ENCODE assay signal across 1 cellular context in genomic region chr15:90711418-90711824, GRCh38.
TF ChIP-seq lines count a peak whose summit lies in the region.

No MANE protein-coding gene starts in this region.

TF ChIP-seq in GM12878, 131 proteins besides CTCF, POLR2A, EP300 and RAD21 (continued from another document):
- TF ChIP-seq ASH2L (IDR thresholded peaks at IDR 0.05; ENCODE audit: borderline replicate concordance, low read depth) (no peak), HDGF (IDR thresholded peaks at IDR 0.05) (peak; percentile 69; the same call in 1 of the 2 replicates), SMAD1 (IDR thresholded peaks at IDR 0.05; ENCODE audit: low read depth, partially characterized antibody) (peak; percentile 29), ZNF384 (IDR thresholded peaks at IDR 0.05; ENCODE audit: borderline replicate concordance, low read depth, low read length) (peak; percentile 59; the same call in 1 of the 2 replicates), ZNF687 (IDR thresholded peaks at IDR 0.05) (0 out of 2 replicates have a peak, but pooled peaks have one; percentile 43), NBN (IDR thresholded peaks at IDR 0.05) (peak; percentile 76), RAD51 (IDR thresholded peaks at IDR 0.05) (peak; percentile 77), CHD4 (IDR thresholded peaks at IDR 0.05) (no peak), E2F8 (IDR thresholded peaks at IDR 0.05; ENCODE audit: low read depth, partially characterized antibody) (peak; percentile 60), E2F4 (IDR thresholded peaks at IDR 0.05; ENCODE audit: low read depth, low read length) (no peak), BHLHE40 (IDR thresholded peaks at IDR 0.05; ENCODE audit: borderline replicate concordance in 1 of 2, low read depth in 2 of 2, low read length in 1 of 2) (peak; percentile 90), ATF7 (IDR thresholded peaks at IDR 0.05; ENCODE audit: low read depth) (peak; percentile 57; the same call in 1 of the 2 replicates), MTA2 (IDR thresholded peaks at IDR 0.05; ENCODE audit: low read depth) (peak; percentile 77; the same call in 1 of the 2 replicates), MEF2B (IDR thresholded peaks at IDR 0.05; ENCODE audit: partially characterized antibody, poor library complexity, severe bottlenecking) (peak; percentile 78), HCFC1 (IDR thresholded peaks at IDR 0.05; ENCODE audit: low read length) (no peak)
- TF ChIP-seq, protein P1, sequence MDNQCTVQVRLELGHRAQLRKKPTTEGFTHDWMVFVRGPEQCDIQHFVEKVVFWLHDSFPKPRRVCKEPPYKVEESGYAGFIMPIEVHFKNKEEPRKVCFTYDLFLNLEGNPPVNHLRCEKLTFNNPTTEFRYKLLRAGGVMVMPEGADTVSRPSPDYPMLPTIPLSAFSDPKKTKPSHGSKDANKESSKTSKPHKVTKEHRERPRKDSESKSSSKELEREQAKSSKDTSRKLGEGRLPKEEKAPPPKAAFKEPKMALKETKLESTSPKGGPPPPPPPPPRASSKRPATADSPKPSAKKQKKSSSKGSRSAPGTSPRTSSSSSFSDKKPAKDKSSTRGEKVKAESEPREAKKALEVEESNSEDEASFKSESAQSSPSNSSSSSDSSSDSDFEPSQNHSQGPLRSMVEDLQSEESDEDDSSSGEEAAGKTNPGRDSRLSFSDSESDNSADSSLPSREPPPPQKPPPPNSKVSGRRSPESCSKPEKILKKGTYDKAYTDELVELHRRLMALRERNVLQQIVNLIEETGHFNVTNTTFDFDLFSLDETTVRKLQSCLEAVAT (IDR thresholded peaks at IDR 0.05) = peak; percentile 20; the same call in 1 of the 2 replicates
- TF ChIP-seq, protein P2, sequence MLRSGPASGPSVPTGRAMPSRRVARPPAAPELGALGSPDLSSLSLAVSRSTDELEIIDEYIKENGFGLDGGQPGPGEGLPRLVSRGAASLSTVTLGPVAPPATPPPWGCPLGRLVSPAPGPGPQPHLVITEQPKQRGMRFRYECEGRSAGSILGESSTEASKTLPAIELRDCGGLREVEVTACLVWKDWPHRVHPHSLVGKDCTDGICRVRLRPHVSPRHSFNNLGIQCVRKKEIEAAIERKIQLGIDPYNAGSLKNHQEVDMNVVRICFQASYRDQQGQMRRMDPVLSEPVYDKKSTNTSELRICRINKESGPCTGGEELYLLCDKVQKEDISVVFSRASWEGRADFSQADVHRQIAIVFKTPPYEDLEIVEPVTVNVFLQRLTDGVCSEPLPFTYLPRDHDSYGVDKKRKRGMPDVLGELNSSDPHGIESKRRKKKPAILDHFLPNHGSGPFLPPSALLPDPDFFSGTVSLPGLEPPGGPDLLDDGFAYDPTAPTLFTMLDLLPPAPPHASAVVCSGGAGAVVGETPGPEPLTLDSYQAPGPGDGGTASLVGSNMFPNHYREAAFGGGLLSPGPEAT (IDR thresholded peaks at IDR 0.05; ENCODE audit: low read depth) = peak; percentile 72
